21 cellular contexts compared by ENCODE assay signal in genomic region chr6:116036885-116037284, GRCh38. TPM values are rescaled to one million over a fixed set of nuclear protein-coding genes. Genes with fewer than 3 reads are reported as not detected.
DNase-seq lines count a peak whose midpoint lies in the region; ATAC-seq and TF ChIP-seq lines count a peak whose summit lies in the region.
"Had no signal": no experiment of that assay in that cellular context is flagged by ENCODE, and none has a peak within 500 bp of the region (broad histone marks: within the 10 kb centered on the region; RNA-seq: fewer than 3 reads in every experiment).

No MANE protein-coding gene starts in this region.

- H3K27me3 ChIP-seq in right atrium auricular region, result no peaks in the 10 kb centered on the region
- H3K27me3 ChIP-seq: SJCRH30 had no signal

- DNase-seq in DMS53 (lab: John Stamatoyannopoulos, UW) (peak; percentile 14), DMS53 treated with DMSO at 0.1 percent for 48 hours (lab: John Stamatoyannopoulos, UW; ENCODE audit: unreplicated experiment) (no peak), epithelial cell of prostate (ENCODE audit: low read depth, low spot score) (no peak), mucosa of descending colon (no peak), right atrium auricular region (ENCODE audit: low spot score) (no peak), RKO (ENCODE audit: low spot score) (no peak), COR-L47 (lab: John Stamatoyannopoulos, UW) (no peak)
- DNase-seq in activated CD8-positive, alpha-beta memory T cell treated with anti-CD3 and anti-CD28 coated beads for 24 hours, result no peak
- DNase-seq: AML-193; C1 segment of cervical spinal cord; CD8-positive, alpha-beta memory T cell; EL; GF-D8; IMR-90; NCI-H1105; NCI-H146; NCI-H2029 treated with DMSO at 0.1 percent for 48 hours; NCI-H524 treated with DMSO at 0.1 percent for 48 hours; SJCRH30 had no signal

- peaks cover 8% of the 10 kb centered on the region for H3K4me1 ChIP-seq in mucosa of descending colon (ENCODE audit: low read depth)
- peaks cover 0 to 12% of the 10 kb centered on the region in 2 donors for H3K4me1 ChIP-seq in right atrium auricular region
- H3K4me1 ChIP-seq: SJCRH30 had no signal

- peak; percentile 54 for ATAC-seq in mucosa of descending colon

- H3K36me3 ChIP-seq in mucosa of descending colon (ENCODE audit: low read depth), result no peaks in the 10 kb centered on the region
- H3K36me3 ChIP-seq in right atrium auricular region, result no peaks in the 10 kb centered on the region
- H3K36me3 ChIP-seq: SJCRH30 had no signal

- peak overlapping the region; percentile 50 for H3K27ac ChIP-seq in epithelial cell of prostate
- H3K27ac ChIP-seq in right atrium auricular region, result peak overlapping the region in 1 of 2 donors; percentile 22
- H3K27ac ChIP-seq: 22Rv1, KMS-11, SJCRH30 had no signal

- H3K9me3 ChIP-seq in mucosa of descending colon (no peaks in the 10 kb centered on the region), right atrium auricular region (no peaks in the 10 kb centered on the region)

- intact Hi-C loops in mucosa of descending colon (cut with DNase I, micrococcal nuclease), result no loop called here

- no peak overlapping the region for H3K4me3 ChIP-seq in mucosa of descending colon
- no peak overlapping the region for H3K4me3 ChIP-seq in right atrium auricular region
- H3K4me3 ChIP-seq: SJCRH30 had no signal

- TF ChIP-seq CTCF in mucosa of descending colon (IDR thresholded peaks at IDR 0.05) (no peak), right atrium auricular region (IDR thresholded peaks at IDR 0.05) (no peak)

RNA-seq across cellular contexts. Expression of gene FRK, which starts 23.8 kb away (rescaled TPM):
- total RNA-seq in mucosa of descending colon (10 to 100 TPM in 2 of 3 donors, 1 to 10 TPM in 1; 8.0 to 25.8 (median 23.2) TPM), right atrium auricular region (1 to 10 TPM; 2.7 to 6.3 TPM)
